26 cellular contexts compared by ENCODE assay signal in genomic region chr3:42403737-42404136, GRCh38. TPM values are rescaled to one million over a fixed set of nuclear protein-coding genes. Genes with fewer than 3 reads are reported as not detected.
"Had no signal": no experiment of that assay in that cellular context is flagged by ENCODE, and none has a peak within 500 bp of the region (broad histone marks: within the 10 kb centered on the region; RNA-seq: fewer than 3 reads in every experiment).

No MANE protein-coding gene starts in this region.

- H3K27me3 Mint-ChIP-seq: stimulated activated naive CD8-positive, alpha-beta T cell treated with anti-CD3 and anti-CD28 coated beads, Interleukin-15, Interleukin-2, amounts not matched to agents 100 ng/mL and 50 ng/mL, for 24 hours; T-cell had no signal

- H3K36me3 Mint-ChIP-seq: activated naive CD4-positive, alpha-beta T cell treated with anti-CD3 and anti-CD28 coated beads, Interleukin-2, amount 50 U/mL, for 72 hours; memory B cell; T-cell; WTC11 had no signal

- H3K27ac Mint-ChIP-seq: activated CD4-positive, alpha-beta memory T cell treated with anti-CD3 and anti-CD28 coated beads, Interleukin-2, amount 10 ng/mL, durations not matched to agents 7 days and 5 days; activated naive CD4-positive, alpha-beta T cell treated with anti-CD3 and anti-CD28 coated beads, Interleukin-2, amount 50 U/mL, for 72 hours; memory B cell; stimulated activated naive CD8-positive, alpha-beta T cell treated with anti-CD3 and anti-CD28 coated beads, Interleukin-15, Interleukin-2, amounts not matched to agents 100 ng/mL and 50 ng/mL, for 24 hours; WTC11 had no signal

- H3K4me1 Mint-ChIP-seq: activated CD4-positive, alpha-beta memory T cell treated with anti-CD3 and anti-CD28 coated beads, Interleukin-2, amount 10 ng/mL, durations not matched to agents 7 days and 5 days; central memory CD8-positive, alpha-beta T cell; memory B cell; neural crest cell; WTC11 had no signal

- H3K9me3 Mint-ChIP-seq: activated CD4-positive, alpha-beta memory T cell treated with anti-CD3 and anti-CD28 coated beads, Interleukin-2, amount 10 ng/mL, durations not matched to agents 7 days and 5 days; activated naive CD4-positive, alpha-beta T cell treated with anti-CD3 and anti-CD28 coated beads, Interleukin-2, amount 50 U/mL, for 72 hours; central memory CD8-positive, alpha-beta T cell; memory B cell; neural crest cell; stimulated activated naive CD8-positive, alpha-beta T cell treated with anti-CD3 and anti-CD28 coated beads, Interleukin-15, Interleukin-2, amounts not matched to agents 100 ng/mL and 50 ng/mL, for 24 hours; T-cell had no signal

- H3K4me3 Mint-ChIP-seq: activated CD4-positive, alpha-beta memory T cell treated with anti-CD3 and anti-CD28 coated beads, Interleukin-2, amount 10 ng/mL, durations not matched to agents 7 days and 5 days; central memory CD8-positive, alpha-beta T cell; memory B cell; neural crest cell; stimulated activated naive CD8-positive, alpha-beta T cell treated with anti-CD3 and anti-CD28 coated beads, Interleukin-15, Interleukin-2, amounts not matched to agents 100 ng/mL and 50 ng/mL, for 24 hours; T-cell; WTC11 had no signal

- H3K4me3 ChIP-seq: coronary artery, left ventricle myocardium inferior, prostate gland, right atrium auricular region, suprapubic skin, transverse colon had no signal

- DNase-seq: activated CD4-positive, alpha-beta memory T cell treated with anti-CD3 and anti-CD28 coated beads, Interleukin-2, amount 10 ng/mL, durations not matched to agents 7 days and 5 days; activated CD4-positive, alpha-beta T cell treated with anti-CD3 and anti-CD28 coated beads for 48 hours; activated CD8-positive, alpha-beta memory T cell treated with anti-CD3 and anti-CD28 coated beads, Interleukin-2, amount 50 U/mL, for 48 hours; activated effector memory CD4-positive, alpha-beta T cell treated with Interleukin-2 at 50 U/mL for 16 hours; activated T-cell treated with anti-CD3 and anti-CD28 coated beads, Interleukin-2, amount 50 U/mL, for 48 hours; brain microvascular endothelial cell; erythroblast; left ventricle myocardium inferior; stimulated activated CD4-positive, alpha-beta T cell treated with anti-CD3 and anti-CD28 coated beads, Interleukin-12 subunit alpha, Interleukin-12 subunit beta, amount 100 ng/mL, for 4 hours; stimulated activated CD4-positive, alpha-beta T cell treated with anti-CD3 and anti-CD28 coated beads, Interleukin-2, amount 100 ng/mL, for 24 hours; transverse colon had no signal

- ATAC-seq: activated naive CD4-positive, alpha-beta T cell treated with anti-CD3 and anti-CD28 coated beads, Interleukin-2, amount 50 U/mL, for 72 hours; WTC11 had no signal

RNA-seq across cellular contexts. Expression of gene LYZL4, which starts 6.7 kb away (rescaled TPM):
- total RNA-seq: activated CD4-positive, alpha-beta memory T cell treated with anti-CD3 and anti-CD28 coated beads, Interleukin-2, amount 10 ng/mL, durations not matched to agents 7 days and 5 days; activated naive CD4-positive, alpha-beta T cell treated with anti-CD3 and anti-CD28 coated beads, Interleukin-2, amount 50 U/mL, for 72 hours; frontal cortex; kidney epithelial cell; left ventricle myocardium inferior; mononuclear cell; neural crest cell; omental fat pad; right atrium auricular region; suprapubic skin; T-cell; transverse colon; WTC11 had no signal
